16 cellular contexts compared by ENCODE assay signal in genomic region chr15:88385078-88385700, GRCh38.
DNase-seq lines count a peak whose midpoint lies in the region; ATAC-seq and TF ChIP-seq lines count a peak whose summit lies in the region.
"Had no signal": no experiment of that assay in that cellular context is flagged by ENCODE, and none has a peak within 500 bp of the region (broad histone marks: within the 10 kb centered on the region; RNA-seq: fewer than 3 reads in every experiment).

No MANE protein-coding gene starts in this region.

- H3K36me3 Mint-ChIP-seq in Caco-2 (ENCODE audit: insufficient read depth, unreplicated experiment): no peaks in the 10 kb centered on the region
- H3K36me3 Mint-ChIP-seq: natural killer cell treated with Interleukin-12 subunit alpha and Interleukin-12 subunit beta and Interleukin-15 and Interleukin-18, amount 100 ng/mL, for 72 hours had no signal

- CTCF ChIA-PET in Caco-2 (lab: Charles Lee): no interaction called here

- BruUV-seq in Caco-2 (replicated peaks; lab: Mats Ljungman, UMichigan): no TSS peak

- no peaks in the 10 kb centered on the region for H3K27me3 ChIP-seq in Caco-2 (replicated peaks; ENCODE audit: control insufficient read depth, insufficient read depth, low read length)
- H3K27me3 ChIP-seq in RWPE2 (ENCODE audit: insufficient read depth, poor library complexity, severe bottlenecking): peaks cover 3% of the 10 kb centered on the region
- H3K27me3 ChIP-seq: heart left ventricle, suprapubic skin had no signal

- POLR2A ChIA-PET in Caco-2 (lab: Charles Lee): no interaction called here

- ATAC-seq in RWPE2 (ENCODE audit: low read depth): peak; percentile 83
- ATAC-seq: heart left ventricle had no signal

- no peaks in the 10 kb centered on the region for H3K9me3 Mint-ChIP-seq in Caco-2 (ENCODE audit: unreplicated experiment)
- H3K9me3 Mint-ChIP-seq: CD4-positive, alpha-beta T cell; natural killer cell treated with Interleukin-12 subunit alpha and Interleukin-12 subunit beta and Interleukin-15 and Interleukin-18, amount 100 ng/mL, for 72 hours had no signal

- no peak overlapping the region for H3K4me3 Mint-ChIP-seq in Caco-2 (ENCODE audit: unreplicated experiment)
- H3K4me3 Mint-ChIP-seq: CD4-positive, alpha-beta T cell; natural killer cell treated with Interleukin-12 subunit alpha and Interleukin-12 subunit beta and Interleukin-15 and Interleukin-18, amount 100 ng/mL, for 72 hours had no signal

- DNase-seq in AG08395 (ENCODE audit: low spot score) (peak; percentile 53), Caco-2 (no peak), RWPE2 (ENCODE audit: low spot score) (peak; percentile 15), fibroblast of the aortic adventitia (ENCODE audit: low read depth) (peak; percentile 75), NOMO-1 treated with dmso at 0.1 percent for 144 hours (lab: John Stamatoyannopoulos, UW; ENCODE audit: unreplicated experiment) (no peak), DMS153 (lab: John Stamatoyannopoulos, UW) (no peak), HuH-7.5 (ENCODE audit: low spot score) (no peak), dermis blood vessel endothelial cell (no peak)
- DNase-seq: CD4-positive, alpha-beta T cell; effector CD4-positive, alpha-beta T cell; heart left ventricle; NCI-H1417 treated with DMSO at 0.1 percent for 48 hours; NCI-H524; Right ventricle myocardium superior had no signal

- H3K36me3 ChIP-seq in Caco-2 (ENCODE audit: control insufficient read depth, insufficient read depth, low read length): no peaks in the 10 kb centered on the region
- H3K36me3 ChIP-seq in RWPE2 (ENCODE audit: low read depth): no peaks in the 10 kb centered on the region
- H3K36me3 ChIP-seq: heart left ventricle, suprapubic skin had no signal

- H3K4me3 ChIP-seq in Caco-2 (ENCODE audit: low read depth, low read length) (no peak overlapping the region), RWPE2 (ENCODE audit: severe bottlenecking) (no peak overlapping the region), fibroblast of the aortic adventitia (ENCODE audit: low read depth, low read length) (no peak overlapping the region)
- H3K4me3 ChIP-seq: heart left ventricle, suprapubic skin had no signal

- peaks cover 3% of the 10 kb centered on the region for H3K27me3 Mint-ChIP-seq in Caco-2 (ENCODE audit: insufficient read depth, unreplicated experiment)

- peaks cover 12% of the 10 kb centered on the region for H3K4me1 Mint-ChIP-seq in Caco-2 (ENCODE audit: low read depth, unreplicated experiment)

- H3K27ac Mint-ChIP-seq in Caco-2 (ENCODE audit: unreplicated experiment): peak overlapping the region; percentile 8
- H3K27ac Mint-ChIP-seq: CD4-positive, alpha-beta T cell; natural killer cell treated with Interleukin-12 subunit alpha and Interleukin-12 subunit beta and Interleukin-15 and Interleukin-18, amount 100 ng/mL, for 72 hours had no signal

- TF ChIP-seq CTCF in Caco-2 (IDR thresholded peaks at IDR 0.05; ENCODE audit: insufficient read depth in 1 of 2, low read depth in 1 of 2, low read length in 1 of 2, severe bottlenecking in 1 of 2, unreplicated experiment in 1 of 2) (no peak), RWPE2 (IDR thresholded peaks at IDR 0.05; ENCODE audit: poor library complexity, severe bottlenecking) (no peak), fibroblast of the aortic adventitia (IDR thresholded peaks at IDR 0.05; ENCODE audit: insufficient read depth, low read length) (no peak)

- H3K27ac ChIP-seq in RWPE2 (ENCODE audit: poor library complexity, severe bottlenecking): no peak overlapping the region
- H3K27ac ChIP-seq: heart left ventricle, suprapubic skin had no signal

- no peaks in the 10 kb centered on the region; the same call in 1 of the 2 replicates for H3K9me3 ChIP-seq in Caco-2
- H3K9me3 ChIP-seq in RWPE2 (ENCODE audit: severe bottlenecking): no peaks in the 10 kb centered on the region
- H3K9me3 ChIP-seq: heart left ventricle, suprapubic skin had no signal

- H3K4me1 ChIP-seq in Caco-2 (peaks cover 15% of the 10 kb centered on the region), RWPE2 (ENCODE audit: insufficient read depth, poor library complexity, severe bottlenecking) (no peaks in the 10 kb centered on the region)
- H3K4me1 ChIP-seq: suprapubic skin had no signal

- intact Hi-C loops in Caco-2 (cut with micrococcal nuclease; ENCODE audit: unreplicated experiment): no loop called here

Comparison
In these comparisons a context has a peak if more than half of its experiments do, and no peak if none do; other contexts are left out.
1. DNase-seq: peak in AG08395 (single experiment), RWPE2 (single experiment) and fibroblast of the aortic adventitia (single experiment); none in Caco-2 (0 of 2), NOMO-1 treated with dmso at 0.1 percent for 144 hours (single experiment), DMS153 (single experiment), HuH-7.5 (single experiment) and dermis blood vessel endothelial cell (single experiment).